Comparison of ENCODE assay signal across 16 cellular contexts in the genomic region with DNA sequence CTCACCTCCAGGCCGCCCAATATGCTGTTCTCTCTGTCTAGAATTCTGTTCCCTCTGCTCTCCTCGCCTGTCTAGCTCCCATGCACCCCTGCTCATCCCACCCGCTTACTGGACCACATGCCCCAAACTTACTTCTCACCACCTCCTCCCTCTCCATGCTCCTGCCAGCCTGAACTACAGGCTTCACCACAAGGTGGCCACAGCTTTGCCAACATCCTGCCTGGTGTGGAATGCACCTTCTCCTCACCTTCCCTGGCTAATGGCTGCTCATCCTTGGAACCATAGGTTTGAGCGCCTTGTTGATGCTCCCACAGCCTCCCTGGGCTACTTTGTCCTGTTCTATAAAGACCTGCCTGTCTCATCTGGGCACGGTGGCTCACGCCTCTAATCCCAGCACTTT. TPM values are rescaled to one million over a fixed set of nuclear protein-coding genes. Genes with fewer than 3 reads are reported as not detected.
DNase-seq lines count a peak whose midpoint lies in the region; ATAC-seq, FAIRE-seq and TF ChIP-seq lines count a peak whose summit lies in the region.
"Had no signal": no experiment of that assay in that cellular context is flagged by ENCODE, and none has a peak within 500 bp of the region (broad histone marks: within the 10 kb centered on the region; RNA-seq: fewer than 3 reads in every experiment).

No MANE protein-coding gene starts in this region.

- H2BK15ac ChIP-seq in H9 (ENCODE audit: low read depth, low read length) = no peak overlapping the region

- no peaks in the 10 kb centered on the region for H3K79me2 ChIP-seq in H9 (ENCODE audit: insufficient read depth, low read length)

- in situ Hi-C loops in SK-MEL-5 (cut with HindIII; ENCODE audit: low pct_unique_long_range_greater_than_20kb, low sequenced_read_pairs) = no loop called here

- WGBS in H9 (ENCODE audit: extremely low coverage, insufficient read length, low lambda C conversion rate) = no CpG with 5 or more reads among the region's 6 CpGs
- 61 to 78% methylated on average over 6 of the region's 6 CpGs for WGBS in pancreas, 2 donors

- no peaks in the 10 kb centered on the region; the same call in 1 of the 2 replicates for H3K27me3 Mint-ChIP-seq in H9 (ENCODE audit: low read depth)
- peaks cover 35% of the 10 kb centered on the region for H3K27me3 Mint-ChIP-seq in stimulated activated naive CD8-positive, alpha-beta T cell treated with anti-CD3 and anti-CD28 coated beads, Interleukin-15, amount 100 ng/mL, for 72 hours

- no peaks in the 10 kb centered on the region for H3K23me2 ChIP-seq in H9 (ENCODE audit: insufficient read length, low read depth, low read length, poor library complexity, severe bottlenecking)

- no peak overlapping the region for H3K9ac ChIP-seq in H9 (ENCODE audit: extremely low read depth, insufficient read length, low read length)

- no peak overlapping the region for H4K8ac ChIP-seq in H9 (replicated peaks; ENCODE audit: insufficient read length, low read depth, low read length)

- no peaks in the 10 kb centered on the region for H4K20me1 ChIP-seq in H9 (ENCODE audit: control insufficient read depth, insufficient read depth, insufficient read length)

- H3K27ac ChIP-seq in 22Rv1 (no peak overlapping the region), H9 (ENCODE audit: insufficient read length, low read depth, low read length) (no peak overlapping the region), pancreas (no peak overlapping the region)
- H3K27ac ChIP-seq: sigmoid colon had no signal

- H3K4me3 ChIP-seq in fibroblast of mammary gland (ENCODE audit: control insufficient read depth, low read depth, low read length) (no peak overlapping the region), pancreas (no peak overlapping the region)
- H3K4me3 ChIP-seq: ascending aorta, sigmoid colon, thoracic aorta had no signal

- no peak overlapping the region for H3K4ac ChIP-seq in H9 (ENCODE audit: low read depth, low read length)

- no peaks in the 10 kb centered on the region for H3K4me1 ChIP-seq in H9 (ENCODE audit: insufficient read depth, low read length)
- no peaks in the 10 kb centered on the region for H3K4me1 ChIP-seq in pancreas
- H3K4me1 ChIP-seq: ascending aorta had no signal

- H2BK20ac ChIP-seq in H9 (ENCODE audit: low read depth, low read length, poor library complexity, severe bottlenecking) = no peak overlapping the region

- no peaks in the 10 kb centered on the region for H3K36me3 ChIP-seq in pancreas
- H3K36me3 ChIP-seq: ascending aorta, sigmoid colon, thoracic aorta had no signal

- H3K36me3 Mint-ChIP-seq in H9 (ENCODE audit: insufficient read depth in 1 of 3, low read depth in 3 of 3) = peaks cover 0 to 7% (median 1%) of the 10 kb centered on the region in 3 experiments; a peak in 4 of 7 replicates

- no peaks in the 10 kb centered on the region for H3K9me3 ChIP-seq in H9 (ENCODE audit: control insufficient read depth, low read depth, low read length)
- no peaks in the 10 kb centered on the region for H3K9me3 ChIP-seq in pancreas
- H3K9me3 ChIP-seq: ascending aorta, sigmoid colon, thoracic aorta had no signal

- no peaks in the 10 kb centered on the region for H3K27me3 ChIP-seq in H9 (ENCODE audit: insufficient read depth, low read length)
- no peaks in the 10 kb centered on the region for H3K27me3 ChIP-seq in pancreas
- H3K27me3 ChIP-seq: ascending aorta, sigmoid colon had no signal

- peak overlapping the region; percentile 34 for H3K18ac ChIP-seq in H9 (ENCODE audit: insufficient read length, low read depth, low read length)

- DNase-seq in H9 (peak; percentile 56), SK-MEL-5 (ENCODE audit: low read depth, low spot score) (peak; percentile 30), fibroblast of mammary gland (ENCODE audit: low read depth) (no peak), pancreas (no peak), GF-D8 (lab: John Stamatoyannopoulos, UW) (no peak)
- no peak for DNase-seq in stimulated activated naive CD8-positive, alpha-beta T cell treated with anti-CD3 and anti-CD28 coated beads, Interleukin-15, amount 100 ng/mL, for 72 hours
- DNase-seq: activated CD4-positive, CD25-positive, alpha-beta regulatory T cell; activated T-cell treated with anti-CD3 and anti-CD28 coated beads, Interleukin-2, amount 50 U/mL, for 24 hours; EL; erythroblast; NCI-H2029; sigmoid colon had no signal

- no peaks in the 10 kb centered on the region for H3K79me1 ChIP-seq in H9 (ENCODE audit: insufficient read depth, low read depth, low read length, poor library complexity, severe bottlenecking)

- no peak overlapping the region; a peak in 1 of 7 replicates for H3K27ac Mint-ChIP-seq in H9
- H3K27ac Mint-ChIP-seq in stimulated activated naive CD8-positive, alpha-beta T cell treated with anti-CD3 and anti-CD28 coated beads, Interleukin-15, amount 100 ng/mL, for 72 hours = peak overlapping the region in 1 of 2 donors; percentile 14
- H3K27ac Mint-ChIP-seq: activated T-cell treated with anti-CD3 and anti-CD28 coated beads, Interleukin-2, amount 50 U/mL, for 24 hours had no signal

- H3T11ph ChIP-seq in H9 (ENCODE audit: low read length) = no peak overlapping the region

- no peak overlapping the region for H2BK120ac ChIP-seq in H9 (ENCODE audit: low read depth, low read length, poor library complexity, severe bottlenecking)

- FAIRE-seq in pancreas (lab: Jason Lieb, UNC) = no peak

- TF ChIP-seq CTCF in 22Rv1 (IDR thresholded peaks at IDR 0.05) = peak; percentile 44
- peak; percentile 61 for TF ChIP-seq CTCF in H9 (conservative IDR thresholded peaks at IDR 0.05)
- TF ChIP-seq CTCF in fibroblast of mammary gland (conservative IDR thresholded peaks at IDR 0.05; ENCODE audit: control insufficient read depth, insufficient read depth, low read depth, low read length) = peak; percentile 3
- no peak for TF ChIP-seq CTCF in pancreas (IDR thresholded peaks at IDR 0.05)

- no peak overlapping the region for H3K23ac ChIP-seq in H9 (ENCODE audit: insufficient read length, low read depth, low read length)

- H4K5ac ChIP-seq in H9 (ENCODE audit: insufficient read length, low read depth, low read length) = no peak overlapping the region

- no peak overlapping the region for H3K14ac ChIP-seq in H9 (ENCODE audit: insufficient read depth, low read length)

- H3K4me1 Mint-ChIP-seq in H9 = peaks cover 9 to 25% of the 10 kb centered on the region in 2 experiments
- H3K4me1 Mint-ChIP-seq in stimulated activated naive CD8-positive, alpha-beta T cell treated with anti-CD3 and anti-CD28 coated beads, Interleukin-15, amount 100 ng/mL, for 72 hours = no peaks in the 10 kb centered on the region

- no peak for ATAC-seq in GM19467 (IDR thresholded peaks at IDR 0.05; ENCODE audit: unreplicated experiment)
- ATAC-seq in pancreas = no peak
- ATAC-seq in stimulated activated naive CD8-positive, alpha-beta T cell treated with anti-CD3 and anti-CD28 coated beads, Interleukin-15, amount 100 ng/mL, for 72 hours = no peak

- H3K56ac ChIP-seq in H9 (ENCODE audit: insufficient read length, low read depth, low read length) = no peak overlapping the region

- no peaks in the 10 kb centered on the region for H3K9me3 Mint-ChIP-seq in H9
- H3K9me3 Mint-ChIP-seq in stimulated activated naive CD8-positive, alpha-beta T cell treated with anti-CD3 and anti-CD28 coated beads, Interleukin-15, amount 100 ng/mL, for 72 hours = no peaks in the 10 kb centered on the region
- H3K9me3 Mint-ChIP-seq: activated T-cell treated with anti-CD3 and anti-CD28 coated beads, Interleukin-2, amount 50 U/mL, for 24 hours had no signal

- H2BK5ac ChIP-seq in H9 (ENCODE audit: insufficient read length, low read length) = no peak overlapping the region

- H2AFZ ChIP-seq in H9 (ENCODE audit: low read length) = no peak overlapping the region

- intact Hi-C loops in pancreas (cut with DNase I) = no loop called here

- no peak overlapping the region for H4K91ac ChIP-seq in H9 (ENCODE audit: insufficient read length, low read depth, low read length)

- H3K4me3 Mint-ChIP-seq in H9 = no peak overlapping the region
- no peak overlapping the region for H3K4me3 Mint-ChIP-seq in stimulated activated naive CD8-positive, alpha-beta T cell treated with anti-CD3 and anti-CD28 coated beads, Interleukin-15, amount 100 ng/mL, for 72 hours
- H3K4me3 Mint-ChIP-seq: activated T-cell treated with anti-CD3 and anti-CD28 coated beads, Interleukin-2, amount 50 U/mL, for 24 hours had no signal

- H3K4me2 ChIP-seq in H9 (ENCODE audit: insufficient read depth, insufficient read length, low read length) = no peak overlapping the region

- H2BK12ac ChIP-seq in H9 (ENCODE audit: insufficient read length, low read depth, low read length) = no peak overlapping the region

- no peak overlapping the region for H2AK5ac ChIP-seq in H9 (ENCODE audit: insufficient read length, low read length)

RNA-seq across cellular contexts. Expression of a gene that starts 9.6 kb away (rescaled TPM):
- total RNA-seq in H9 (2021) = 21.7 and 21.9 TPM in 2 replicates
- 2.9 and 3.3 TPM in 2 replicates for total RNA-seq in SK-MEL-5 (2014; rRNA removed; shearing (Covaris generic))
- polyA plus RNA-seq in SK-MEL-5 (2015; cell fraction: cytosol; rRNA removed) = 10.9 and 14.4 TPM in 2 replicates
- polyA plus RNA-seq in SK-MEL-5 (2015; cell fraction: nucleus; rRNA removed) = 21.4 and 22.5 TPM in 2 replicates
- 1 to 10 TPM; 1.1 to 4.9 (median 2.2) TPM for total RNA-seq in pancreas
- 1 to 10 TPM; 5.1 to 8.9 TPM for polyA plus RNA-seq in pancreas

Comparison
In these comparisons a context has a peak if more than half of its experiments do, and no peak if none do; other contexts are left out.
1. CTCF ChIP-seq: peak in 22Rv1 (single experiment), H9 (single experiment) and fibroblast of mammary gland (single experiment); none in pancreas (0 of 4).
2. DNase-seq: peak in H9 (single experiment) and SK-MEL-5 (single experiment); none in fibroblast of mammary gland (single experiment), pancreas (0 of 6), stimulated activated naive CD8-positive, alpha-beta T cell treated with anti-CD3 and anti-CD28 coated beads, Interleukin-15, amount 100 ng/mL, for 72 hours (0 of 2) and GF-D8 (single experiment).